Comparison of ENCODE assay signal across 1 cellular context in the genomic region with DNA sequence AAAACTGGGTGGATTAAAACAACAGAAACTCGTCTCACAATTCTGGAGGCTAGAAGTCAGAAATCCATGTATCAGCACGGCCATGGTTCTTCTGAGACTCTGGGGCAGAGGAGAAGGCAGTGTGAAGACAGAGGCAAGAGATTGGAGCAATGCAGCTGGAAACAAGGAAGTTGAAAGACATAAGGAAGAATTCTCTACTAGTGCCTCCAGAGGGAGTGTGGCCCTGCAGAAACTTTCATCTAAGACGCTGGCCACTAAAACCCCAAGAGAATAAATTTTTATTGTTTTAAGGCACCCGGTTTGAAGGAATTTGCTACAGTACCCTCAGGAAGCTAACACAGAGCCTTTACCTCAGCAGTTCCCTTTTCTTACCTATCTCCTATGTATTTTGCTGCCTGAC.
TF ChIP-seq lines count a peak whose summit lies in the region.

No MANE protein-coding gene starts in this region.

TF ChIP-seq in HepG2, 621 proteins besides CTCF, POLR2A, EP300 and RAD21 (continued from another document):
- TF ChIP-seq, protein P1, sequence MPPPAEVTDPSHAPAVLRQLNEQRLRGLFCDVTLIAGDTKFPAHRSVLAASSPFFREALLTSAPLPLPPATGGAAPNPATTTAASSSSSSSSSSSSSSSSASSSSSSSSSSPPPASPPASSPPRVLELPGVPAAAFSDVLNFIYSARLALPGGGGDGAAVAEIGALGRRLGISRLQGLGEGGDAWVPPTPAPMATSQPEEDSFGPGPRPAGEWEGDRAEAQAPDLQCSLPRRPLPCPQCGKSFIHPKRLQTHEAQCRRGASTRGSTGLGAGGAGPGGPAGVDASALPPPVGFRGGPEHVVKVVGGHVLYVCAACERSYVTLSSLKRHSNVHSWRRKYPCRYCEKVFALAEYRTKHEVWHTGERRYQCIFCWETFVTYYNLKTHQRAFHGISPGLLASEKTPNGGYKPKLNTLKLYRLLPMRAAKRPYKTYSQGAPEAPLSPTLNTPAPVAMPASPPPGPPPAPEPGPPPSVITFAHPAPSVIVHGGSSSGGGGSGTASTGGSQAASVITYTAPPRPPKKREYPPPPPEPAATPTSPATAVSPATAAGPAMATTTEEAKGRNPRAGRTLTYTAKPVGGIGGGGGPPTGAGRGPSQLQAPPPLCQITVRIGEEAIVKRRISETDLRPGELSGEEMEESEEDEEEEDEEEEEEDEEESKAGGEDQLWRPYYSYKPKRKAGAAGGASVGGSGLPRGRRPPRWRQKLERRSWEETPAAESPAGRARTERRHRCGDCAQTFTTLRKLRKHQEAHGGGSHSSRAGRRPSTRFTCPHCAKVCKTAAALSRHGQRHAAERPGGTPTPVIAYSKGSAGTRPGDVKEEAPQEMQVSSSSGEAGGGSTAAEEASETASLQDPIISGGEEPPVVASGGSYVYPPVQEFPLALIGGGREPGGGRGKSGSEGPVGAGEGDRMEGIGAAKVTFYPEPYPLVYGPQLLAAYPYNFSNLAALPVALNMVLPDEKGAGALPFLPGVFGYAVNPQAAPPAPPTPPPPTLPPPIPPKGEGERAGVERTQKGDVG (CRISPR knock-in tag; IDR thresholded peaks at IDR 0.05; ENCODE audit: borderline replicate concordance): no peak
- TF ChIP-seq TBP (CRISPR knock-in tag; IDR thresholded peaks at IDR 0.05): no peak
